Comparison of ENCODE assay signal across 8 cellular contexts in genomic region chrX:129726307-129727111, GRCh38. TPM values are rescaled to one million over a fixed set of nuclear protein-coding genes. Genes with fewer than 3 reads are reported as not detected.
DNase-seq lines count a peak whose midpoint lies in the region; ATAC-seq and TF ChIP-seq lines count a peak whose summit lies in the region.

No MANE protein-coding gene starts in this region.

- peak; percentile 27 for ATAC-seq in activated CD8-positive, alpha-beta T cell treated with anti-CD3 and anti-CD28 coated beads for 36 hours
- no peak for ATAC-seq in activated CD8-positive, alpha-beta T cell treated with anti-CD3 and anti-CD28 coated beads, Interleukin-2, amount 10 ng/mL, durations not matched to agents 7 days and 5 days
- ATAC-seq in omental fat pad (ENCODE audit: low FRiP score), result peak; percentile 76

- H3K4me1 Mint-ChIP-seq in activated CD8-positive, alpha-beta T cell treated with anti-CD3 and anti-CD28 coated beads for 36 hours (ENCODE audit: low read depth), result peaks cover 25% of the 10 kb centered on the region
- H3K4me1 Mint-ChIP-seq in activated CD8-positive, alpha-beta T cell treated with anti-CD3 and anti-CD28 coated beads, Interleukin-2, amount 10 ng/mL, durations not matched to agents 7 days and 5 days (ENCODE audit: low read depth), result peaks cover 43% of the 10 kb centered on the region

- peak; percentile 61 for TF ChIP-seq CTCF in activated CD8-positive, alpha-beta T cell treated with anti-CD3 and anti-CD28 coated beads for 36 hours (IDR thresholded peaks at IDR 0.05)
- TF ChIP-seq CTCF in foreskin fibroblast (IDR thresholded peaks at IDR 0.05; ENCODE audit: low read depth, low read length) (peak; percentile 60), omental fat pad (IDR thresholded peaks at IDR 0.05) (peak in 2 of 3 donors; percentile 24 to 67)

- H3K4me3 Mint-ChIP-seq in activated CD8-positive, alpha-beta T cell treated with anti-CD3 and anti-CD28 coated beads for 36 hours, result no peak overlapping the region
- H3K4me3 Mint-ChIP-seq in activated CD8-positive, alpha-beta T cell treated with anti-CD3 and anti-CD28 coated beads, Interleukin-2, amount 10 ng/mL, durations not matched to agents 7 days and 5 days, result no peak overlapping the region

- intact Hi-C loops in activated CD8-positive, alpha-beta T cell treated with anti-CD3 and anti-CD28 coated beads for 36 hours (cut with micrococcal nuclease), result loop anchor here (5.0 to 10.0 kb wide), 2 partner anchors 92 to 119 kb away; no protein-coding TSS in a partner anchor
- intact Hi-C loops in posterior vena cava (cut with DNase I), result loop anchor here (2.0 to 5.0 kb wide), 3 partner anchors 84 to 120 kb away; no protein-coding TSS in a partner anchor

- no peaks in the 10 kb centered on the region for H3K27me3 Mint-ChIP-seq in activated CD8-positive, alpha-beta T cell treated with anti-CD3 and anti-CD28 coated beads for 36 hours
- H3K27me3 Mint-ChIP-seq in activated CD8-positive, alpha-beta T cell treated with anti-CD3 and anti-CD28 coated beads, Interleukin-2, amount 10 ng/mL, durations not matched to agents 7 days and 5 days (ENCODE audit: low read depth), result no peaks in the 10 kb centered on the region

- H3K27ac Mint-ChIP-seq in activated CD8-positive, alpha-beta T cell treated with anti-CD3 and anti-CD28 coated beads for 36 hours, result no peak overlapping the region
- no peak overlapping the region for H3K27ac Mint-ChIP-seq in activated CD8-positive, alpha-beta T cell treated with anti-CD3 and anti-CD28 coated beads, Interleukin-2, amount 10 ng/mL, durations not matched to agents 7 days and 5 days

- POLR2A ChIA-PET in activated CD8-positive, alpha-beta T cell treated with anti-CD3 and anti-CD28 coated beads for 36 hours (lab: Charles Lee), result no interaction called here
- POLR2A ChIA-PET in activated CD8-positive, alpha-beta T cell treated with anti-CD3 and anti-CD28 coated beads, Interleukin-2, amount 10 ng/mL, durations not matched to agents 7 days and 5 days (lab: Charles Lee), result no interaction called here

- CTCF ChIA-PET in activated CD8-positive, alpha-beta T cell treated with anti-CD3 and anti-CD28 coated beads for 36 hours (lab: Charles Lee), result interaction anchor here (0.7 to 5.1 kb wide), 28 partner anchors 9 to 199 kb away, joined by 3 to 57 read pairs (median 4); partner anchors contain the start of genes APLN and XPNPEP2
- CTCF ChIA-PET in activated CD8-positive, alpha-beta T cell treated with anti-CD3 and anti-CD28 coated beads, Interleukin-2, amount 10 ng/mL, durations not matched to agents 7 days and 5 days (lab: Charles Lee), result interaction anchor here (0.6 to 3.3 kb wide), 31 partner anchors 8 to 335 kb away, joined by 3 to 32 read pairs (median 4); partner anchors contain the start of genes APLN and SASH3

- no peak overlapping the region for H3K4me3 ChIP-seq in foreskin fibroblast (ENCODE audit: low read depth in 1 of 2, low read length in 2 of 2)

- peak; percentile 45 for DNase-seq in activated CD8-positive, alpha-beta T cell treated with anti-CD3 and anti-CD28 coated beads for 36 hours
- no peak for DNase-seq in activated CD8-positive, alpha-beta T cell treated with anti-CD3 and anti-CD28 coated beads, Interleukin-2, amount 10 ng/mL, durations not matched to agents 7 days and 5 days
- DNase-seq in NCI-H2081 (lab: John Stamatoyannopoulos, UW), result peak; percentile 7 to 13
- DNase-seq in activated T-cell treated with anti-CD3 and anti-CD28 coated beads for 48 hours (ENCODE audit: low read depth), result peak; percentile 40
- DNase-seq in foreskin fibroblast, result peak; percentile 43 to 78
- DNase-seq in omental fat pad (ENCODE audit: low spot score), result peak; percentile 60
- DNase-seq in posterior vena cava (ENCODE audit: low spot score), result no peak
- no peak for DNase-seq in GOT3 (lab: John Stamatoyannopoulos, UW)

- H3K9me3 Mint-ChIP-seq in activated CD8-positive, alpha-beta T cell treated with anti-CD3 and anti-CD28 coated beads for 36 hours, result no peaks in the 10 kb centered on the region
- H3K9me3 Mint-ChIP-seq in activated CD8-positive, alpha-beta T cell treated with anti-CD3 and anti-CD28 coated beads, Interleukin-2, amount 10 ng/mL, durations not matched to agents 7 days and 5 days (ENCODE audit: insufficient read depth), result no peaks in the 10 kb centered on the region

- H3K36me3 Mint-ChIP-seq in activated CD8-positive, alpha-beta T cell treated with anti-CD3 and anti-CD28 coated beads for 36 hours (ENCODE audit: low read depth), result no peaks in the 10 kb centered on the region
- peaks cover 3% of the 10 kb centered on the region for H3K36me3 Mint-ChIP-seq in activated CD8-positive, alpha-beta T cell treated with anti-CD3 and anti-CD28 coated beads, Interleukin-2, amount 10 ng/mL, durations not matched to agents 7 days and 5 days (ENCODE audit: low read depth)

RNA-seq across cellular contexts. Expression of gene XPNPEP2, which starts 12.3 kb away (rescaled TPM):
- under 1 TPM; 0.16 to 0.38 TPM for total RNA-seq in activated CD8-positive, alpha-beta T cell treated with anti-CD3 and anti-CD28 coated beads for 36 hours
- 1 to 10 TPM; 1.6 to 1.7 TPM for total RNA-seq in activated CD8-positive, alpha-beta T cell treated with anti-CD3 and anti-CD28 coated beads, Interleukin-2, amount 10 ng/mL, durations not matched to agents 7 days and 5 days
- total RNA-seq in omental fat pad (1 to 10 TPM; 2.4 to 7.8 (median 5.3) TPM), posterior vena cava (10 to 100 TPM; 11.3 to 29.3 TPM)

RNA-seq across cellular contexts. Expression of gene SASH3, which starts 53.2 kb away (rescaled TPM):
- 100 to 1,000 TPM; 117 to 123 TPM for total RNA-seq in activated CD8-positive, alpha-beta T cell treated with anti-CD3 and anti-CD28 coated beads for 36 hours
- total RNA-seq in activated CD8-positive, alpha-beta T cell treated with anti-CD3 and anti-CD28 coated beads, Interleukin-2, amount 10 ng/mL, durations not matched to agents 7 days and 5 days, result 100 to 1,000 TPM; 286 to 303 TPM
- 10 to 100 TPM in 3 of 4 donors, 1 to 10 TPM in 1; 9.4 to 26.7 (median 20.6) TPM for total RNA-seq in omental fat pad
- 10 to 100 TPM; 11.6 to 18.5 TPM for total RNA-seq in posterior vena cava

Comparison
In these comparisons a context has a peak if more than half of its experiments do, and no peak if none do; other contexts are left out.
1. DNase-seq: peak in activated CD8-positive, alpha-beta T cell treated with anti-CD3 and anti-CD28 coated beads for 36 hours (single experiment), NCI-H2081 (2 of 2), activated T-cell treated with anti-CD3 and anti-CD28 coated beads for 48 hours (single experiment), foreskin fibroblast (2 of 2) and omental fat pad (single experiment); none in activated CD8-positive, alpha-beta T cell treated with anti-CD3 and anti-CD28 coated beads, Interleukin-2, amount 10 ng/mL, durations not matched to agents 7 days and 5 days (single experiment), posterior vena cava (single experiment) and GOT3 (single experiment).
2. RNA of gene SASH3, which starts 53.2 kb away (total RNA-seq): 286 to 303 TPM in activated CD8-positive, alpha-beta T cell treated with anti-CD3 and anti-CD28 coated beads, Interleukin-2, amount 10 ng/mL, durations not matched to agents 7 days and 5 days and 117 to 123 TPM in activated CD8-positive, alpha-beta T cell treated with anti-CD3 and anti-CD28 coated beads for 36 hours; 9.4 to 26.7 TPM in omental fat pad and 11.6 to 18.5 TPM in posterior vena cava; every median in the first group is over 4 times any median in the second.
3. Peak in every context shown above with its lines, with median percentiles within 50 percentile points of each other: CTCF ChIP-seq.